8 cellular contexts compared by ENCODE assay signal in genomic region chr11:75351541-75352416, GRCh38. TPM values are rescaled to one million over a fixed set of nuclear protein-coding genes. Genes with fewer than 3 reads are reported as not detected.
DNase-seq lines count a peak whose midpoint lies in the region; ATAC-seq and TF ChIP-seq lines count a peak whose summit lies in the region.

Gene ARRB1, minus strand, starts transcription at chr11:75351661. Its CDS starts 54 bp downstream, at chr11:75351607.

- DNase-seq in ELR (ENCODE audit: low read depth) (peak; percentile 46), MG63 (peak; percentile 61), dermis microvascular lymphatic vessel endothelial cell (ENCODE audit: low read depth in 2 of 2) (peak; percentile 37 to 75), lower leg skin (ENCODE audit: low spot score in 2 of 2) (peak; percentile 48 to 92), NCI-H2081 treated with DMSO at 0.1 percent for 48 hours (lab: John Stamatoyannopoulos, UW) (no peak)
- peak; percentile 60 for DNase-seq in activated CD4-positive, alpha-beta T cell treated with anti-CD3 and anti-CD28 coated beads for 48 hours
- DNase-seq in stimulated activated CD4-positive, alpha-beta T cell treated with anti-CD3 and anti-CD28 coated beads, Interleukin-4, amount 100 ng/mL, for 24 hours = peak; percentile 52

- no peak for TF ChIP-seq POLR2A in lower leg skin (IDR thresholded peaks at IDR 0.05)

- WGBS in lower leg skin, 2 donors = 0 to 1% methylated on average over 35 to 49 of the region's 95 CpGs

- no peak for ATAC-seq in GM21367 (IDR thresholded peaks at IDR 0.05; ENCODE audit: unreplicated experiment)

- H3K27me3 ChIP-seq in MG63 = no peaks in the 10 kb centered on the region

- H3K36me3 ChIP-seq in MG63 = no peaks in the 10 kb centered on the region

- no peak for TF ChIP-seq CTCF in lower leg skin (IDR thresholded peaks at IDR 0.05)

- intact Hi-C loops in lower leg skin (cut with DNase I; ENCODE audit: low total_unique reads) = no loop called here

- peak within 1 kb of the TSS; percentile 55 for H3K4me3 ChIP-seq in MG63
- peak within 1 kb of the TSS; percentile 62 for H3K4me3 ChIP-seq in lower leg skin (ENCODE audit: low read depth, poor library complexity, severe bottlenecking)

- no peaks in the 10 kb centered on the region for H3K9me3 ChIP-seq in MG63

RNA-seq across cellular contexts. Expression of gene ARRB1, which starts in this region (rescaled TPM):
- 8.0 and 17.2 TPM in 2 replicates for total RNA-seq in MG63 (2014; rRNA removed; shearing (Covaris generic); ENCODE audit: low replicate concordance)
- 167 and 260 TPM in 2 replicates for total RNA-seq in dermis microvascular lymphatic vessel endothelial cell
- 100 to 1,000 TPM in 1 of 4 donors, 10 to 100 TPM in 3; 26.3 to 104 (median 29.3) TPM for total RNA-seq in lower leg skin
